8 cellular contexts compared by ENCODE assay signal in the genomic region with DNA sequence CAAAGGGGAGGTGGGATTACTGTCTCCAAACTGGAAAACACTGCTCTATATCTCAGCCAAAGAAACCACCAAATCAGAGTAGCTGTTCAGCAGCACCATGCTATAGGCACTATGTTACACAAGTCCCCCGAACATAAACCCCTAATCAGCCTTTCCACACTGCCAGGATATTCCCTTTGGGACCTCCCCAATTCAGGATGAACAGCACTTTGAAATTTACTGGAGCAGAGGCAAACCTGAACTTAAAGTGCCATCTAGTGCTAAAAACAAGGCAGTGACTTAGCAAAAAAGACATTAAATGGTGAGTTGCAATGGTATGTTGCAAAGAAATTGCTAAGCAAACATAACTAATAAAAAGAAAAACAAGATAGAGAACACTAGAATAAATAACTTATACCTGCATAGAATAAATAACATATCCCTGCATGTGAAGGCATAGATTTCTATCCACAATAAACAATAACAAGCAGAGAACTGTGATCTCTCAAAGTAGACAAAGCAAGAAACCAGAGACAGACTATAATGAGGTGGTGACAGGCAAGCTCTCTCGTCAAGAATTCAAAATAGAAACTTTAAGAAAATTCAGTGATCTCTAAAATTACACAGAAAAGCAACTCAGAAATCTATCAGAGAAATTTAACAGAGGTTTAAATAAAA.
DNase-seq lines count a peak whose midpoint lies in the region; ATAC-seq and TF ChIP-seq lines count a peak whose summit lies in the region.

No MANE protein-coding gene starts in this region.

- peak; percentile 6 for TF ChIP-seq CTCF in parathyroid adenoma (IDR thresholded peaks at IDR 0.05)

- DNase-seq in activated naive CD8-positive, alpha-beta T cell treated with anti-CD3 and anti-CD28 coated beads, Interleukin-2, amount 50 U/mL, for 24 hours: no peak
- DNase-seq in NCI-H446 treated with DMSO at 0.1 percent for 48 hours (lab: John Stamatoyannopoulos, UW) (peak; percentile 79), DMS79 treated with DMSO at 0.1 percent for 48 hours (lab: John Stamatoyannopoulos, UW) (no peak)
- DNase-seq in central memory CD4-positive, alpha-beta T cell: peak; percentile 2
- DNase-seq in stimulated activated CD4-positive, alpha-beta T cell treated with anti-CD3 and anti-CD28 coated beads, Interleukin-4, amount 100 ng/mL, for 4 hours: no peak

- H3K36me3 Mint-ChIP-seq in activated naive CD8-positive, alpha-beta T cell: no peaks in the 10 kb centered on the region
- H3K36me3 Mint-ChIP-seq in activated naive CD8-positive, alpha-beta T cell treated with anti-CD3 and anti-CD28 coated beads, Interleukin-2, amount 50 U/mL, for 24 hours (ENCODE audit: low read depth): no peaks in the 10 kb centered on the region

- H3K4me1 Mint-ChIP-seq in activated naive CD8-positive, alpha-beta T cell (ENCODE audit: low read depth): peaks cover 17% of the 10 kb centered on the region
- H3K4me1 Mint-ChIP-seq in activated naive CD8-positive, alpha-beta T cell treated with anti-CD3 and anti-CD28 coated beads, Interleukin-2, amount 50 U/mL, for 24 hours: peaks cover 15% of the 10 kb centered on the region

- H3K27ac Mint-ChIP-seq in activated naive CD8-positive, alpha-beta T cell: peak overlapping the region; percentile 51
- no peak overlapping the region for H3K27ac Mint-ChIP-seq in activated naive CD8-positive, alpha-beta T cell treated with anti-CD3 and anti-CD28 coated beads, Interleukin-2, amount 50 U/mL, for 24 hours

- no peak overlapping the region for H2AFZ ChIP-seq in parathyroid adenoma

- H3K27ac ChIP-seq in parathyroid adenoma: no peak overlapping the region

- H3K27me3 Mint-ChIP-seq in activated naive CD8-positive, alpha-beta T cell: no peaks in the 10 kb centered on the region
- H3K27me3 Mint-ChIP-seq in activated naive CD8-positive, alpha-beta T cell treated with anti-CD3 and anti-CD28 coated beads, Interleukin-2, amount 50 U/mL, for 24 hours: no peaks in the 10 kb centered on the region

- no peaks in the 10 kb centered on the region for H3K36me3 ChIP-seq in parathyroid adenoma (ENCODE audit: control insufficient read depth, insufficient read depth, low read length)

- H3K9me3 ChIP-seq in parathyroid adenoma (ENCODE audit: control insufficient read depth, low read length): no peaks in the 10 kb centered on the region

- H3K4me3 ChIP-seq in parathyroid adenoma (ENCODE audit: low read depth, low read length): no peak overlapping the region

- no peaks in the 10 kb centered on the region for H3K79me2 ChIP-seq in parathyroid adenoma

- H3K4me2 ChIP-seq in parathyroid adenoma (ENCODE audit: low read length): no peak overlapping the region

- no peaks in the 10 kb centered on the region for H3K27me3 ChIP-seq in parathyroid adenoma (ENCODE audit: control insufficient read depth, insufficient read depth, low read length)

- H3K9ac ChIP-seq in parathyroid adenoma: no peak overlapping the region

- H3K4me1 ChIP-seq in parathyroid adenoma: no peaks in the 10 kb centered on the region

- H3K9me3 Mint-ChIP-seq in activated naive CD8-positive, alpha-beta T cell (ENCODE audit: low read depth): no peaks in the 10 kb centered on the region
- H3K9me3 Mint-ChIP-seq in activated naive CD8-positive, alpha-beta T cell treated with anti-CD3 and anti-CD28 coated beads, Interleukin-2, amount 50 U/mL, for 24 hours: peaks cover 5% of the 10 kb centered on the region

- H3K4me3 Mint-ChIP-seq in activated naive CD8-positive, alpha-beta T cell: no peak overlapping the region
- no peak overlapping the region for H3K4me3 Mint-ChIP-seq in activated naive CD8-positive, alpha-beta T cell treated with anti-CD3 and anti-CD28 coated beads, Interleukin-2, amount 50 U/mL, for 24 hours

- ATAC-seq in activated naive CD8-positive, alpha-beta T cell treated with anti-CD3 and anti-CD28 coated beads, Interleukin-2, amount 50 U/mL, for 24 hours: no peak
- no peak for ATAC-seq in GM21381 (IDR thresholded peaks at IDR 0.05; ENCODE audit: unreplicated experiment)

Comparison
In these comparisons a context has a peak if more than half of its experiments do, and no peak if none do; other contexts are left out.
1. DNase-seq: peak in NCI-H446 treated with DMSO at 0.1 percent for 48 hours (single experiment) and central memory CD4-positive, alpha-beta T cell (single experiment); none in activated naive CD8-positive, alpha-beta T cell treated with anti-CD3 and anti-CD28 coated beads, Interleukin-2, amount 50 U/mL, for 24 hours (single experiment), DMS79 treated with DMSO at 0.1 percent for 48 hours (single experiment) and stimulated activated CD4-positive, alpha-beta T cell treated with anti-CD3 and anti-CD28 coated beads, Interleukin-4, amount 100 ng/mL, for 4 hours (0 of 2).